ENCODE assay signal across 10 cellular contexts in the genomic region with DNA sequence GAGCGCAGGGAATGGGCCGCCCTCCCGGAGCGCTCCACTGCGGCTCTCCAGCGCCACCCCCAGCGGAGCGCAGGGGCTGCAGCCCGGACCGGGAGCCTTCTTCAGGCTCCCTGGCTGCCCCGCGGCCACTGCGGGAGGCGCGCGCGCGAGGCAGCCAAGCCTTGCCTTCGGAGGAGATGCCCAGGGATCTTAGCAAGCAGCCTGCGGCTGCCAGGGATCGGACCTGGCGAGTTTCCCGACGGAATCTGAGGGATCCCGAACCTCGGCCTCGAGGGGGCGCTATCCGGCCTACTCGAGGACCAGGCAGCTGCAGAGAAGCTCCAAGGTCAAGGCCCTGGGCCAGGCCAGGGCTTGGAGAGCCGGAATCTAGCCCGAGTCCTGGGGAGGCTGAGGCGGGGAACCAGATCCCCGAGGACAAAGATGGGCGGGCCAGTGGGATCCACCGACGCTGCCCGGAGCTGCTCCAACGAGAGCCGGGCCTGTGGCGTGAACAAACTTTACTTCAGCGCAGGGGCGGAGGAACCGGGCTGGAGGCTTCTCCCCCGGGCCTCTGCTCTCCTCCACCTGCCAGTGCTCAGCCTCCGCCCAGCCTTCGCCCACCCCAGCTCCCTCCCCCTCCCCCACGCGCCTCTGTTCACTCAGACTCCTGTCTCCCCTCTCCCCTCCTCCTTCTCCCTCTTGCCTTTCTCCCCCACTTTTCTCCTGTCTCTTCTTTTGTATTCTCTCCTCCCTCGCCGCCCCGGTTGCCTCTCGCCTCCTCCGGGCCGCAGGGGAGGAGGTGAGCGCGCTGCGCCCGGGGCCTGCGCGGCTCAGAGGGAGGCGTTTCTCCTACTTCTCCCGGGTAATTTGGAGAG. TPM values are rescaled to one million over a fixed set of nuclear protein-coding genes. Genes with fewer than 3 reads are reported as not detected.
A peak's percentile ranks its signal among the peaks of the same experiment; 100 is the strongest.
DNase-seq lines count a peak whose midpoint lies in the region; ATAC-seq and TF ChIP-seq lines count a peak whose summit lies in the region.
"Had no signal": no experiment of that assay in that cellular context is flagged by ENCODE, and none has a peak within 500 bp of the region (broad histone marks: within the 10 kb centered on the region; RNA-seq: fewer than 3 reads in every experiment).

IRX6 (plus strand) TSS at position 567 of the 854 bp plus-strand sequence. CDS start 889 bp downstream, outside the sequence.

- H3K4me1 ChIP-seq in iPS-18a (ENCODE audit: control insufficient read depth, low read depth, low read length) (peaks cover 5% of the 10 kb centered on the region), tibial artery (peaks cover 0 to 22% (median 20%) of the 10 kb centered on the region in 4 donors)

- peak within 1 kb of the TSS; percentile 77 for H3K4me3 Mint-ChIP-seq in WTC11
- H3K4me3 Mint-ChIP-seq: dendritic cell treated with granulocyte-macrophage colony-stimulating factor and Interleukin-4, amounts not matched to agents 40 ng/mL and 50 ng/mL, for 4 days; T-helper 1 cell treated with Interleukin-12 subunit alpha and Interleukin-12 subunit beta and Interleukin-4 antibody, amounts not matched to agents 30 μg/mL and 1 μg/mL, for 36 hours had no signal

- H3K36me3 ChIP-seq in iPS-18a (ENCODE audit: control insufficient read depth, low read depth, low read length) (no peaks in the 10 kb centered on the region), tibial artery (no peaks in the 10 kb centered on the region)

- H3K27me3 Mint-ChIP-seq in WTC11 (ENCODE audit: low read depth) = peaks cover 88% of the 10 kb centered on the region

- H3K27ac ChIP-seq in iPS-18a (ENCODE audit: low read length) = no peak within 1 kb of the TSS
- H3K27ac ChIP-seq in tibial artery = no peak within 1 kb of the TSS

- TF ChIP-seq CTCF in WTC11 (IDR thresholded peaks at IDR 0.05) = peak; percentile 56
- no peak for TF ChIP-seq CTCF in tibial artery (IDR thresholded peaks at IDR 0.05)

- intact Hi-C loops in tibial artery (cut with DNase I; ENCODE audit: low total_unique reads) = no loop called here

- H3K27me3 ChIP-seq in iPS-18a (ENCODE audit: control insufficient read depth, insufficient read depth, low read length) (peaks cover 76% of the 10 kb centered on the region), tibial artery (peaks cover 0 to 71% of the 10 kb centered on the region in 2 donors)

- in situ Hi-C loops in G401 (cut with HindIII; ENCODE audit: low sequenced_read_pairs) = no loop called here

- peaks cover 23% of the 10 kb centered on the region for H3K4me1 Mint-ChIP-seq in WTC11

- no peak within 1 kb of the TSS for H3K27ac Mint-ChIP-seq in WTC11
- H3K27ac Mint-ChIP-seq: dendritic cell treated with granulocyte-macrophage colony-stimulating factor and Interleukin-4, amounts not matched to agents 40 ng/mL and 50 ng/mL, for 4 days; T-helper 1 cell treated with Interleukin-12 subunit alpha and Interleukin-12 subunit beta and Interleukin-4 antibody, amounts not matched to agents 30 μg/mL and 1 μg/mL, for 36 hours had no signal

- H3K9me3 Mint-ChIP-seq in WTC11 = no peaks in the 10 kb centered on the region
- H3K9me3 Mint-ChIP-seq: dendritic cell treated with granulocyte-macrophage colony-stimulating factor and Interleukin-4, amounts not matched to agents 40 ng/mL and 50 ng/mL, for 4 days; T-helper 1 cell treated with Interleukin-12 subunit alpha and Interleukin-12 subunit beta and Interleukin-4 antibody, amounts not matched to agents 30 μg/mL and 1 μg/mL, for 36 hours had no signal

- CTCF ChIA-PET in WTC11 (lab: Charles Lee) = interaction anchor here (0.5 to 3.9 kb wide), 29 partner anchors 8 to 394 kb away, joined by 3 to 18 read pairs (median 4); partner anchors contain the start of gene IRX5

- no peaks in the 10 kb centered on the region for H3K36me3 Mint-ChIP-seq in WTC11

- POLR2A ChIA-PET in WTC11 (lab: Charles Lee) = no interaction called here

- no peaks in the 10 kb centered on the region for H3K9me3 ChIP-seq in iPS-18a (ENCODE audit: control insufficient read depth, low read depth, low read length)
- no peaks in the 10 kb centered on the region for H3K9me3 ChIP-seq in tibial artery

- peak within 1 kb of the TSS; percentile 74 for H3K4me3 ChIP-seq in iPS-18a (ENCODE audit: low read length)
- peak within 1 kb of the TSS in 1 of 2 donors; percentile 32 for H3K4me3 ChIP-seq in tibial artery

- H3K9ac ChIP-seq in iPS-18a (ENCODE audit: low read length) = no peak within 1 kb of the TSS

- DNase-seq in NCI-H1694 treated with DMSO at 0.1 percent for 48 hours (lab: John Stamatoyannopoulos, UW) = peak; percentile 26
- no peak for DNase-seq in NCI-H1694 (lab: John Stamatoyannopoulos, UW)
- peak; percentile 87 for DNase-seq in WTC11 (ENCODE audit: low spot score)
- DNase-seq in tibial artery = peak; percentile 31 to 60
- DNase-seq in G401 (ENCODE audit: low spot score) = no peak
- DNase-seq in stimulated activated CD8-positive, alpha-beta memory T cell treated with anti-CD3 and anti-CD28 coated beads, Interleukin-4, amount 100 ng/mL, for 48 hours = no peak

- peak; percentile 78 for ATAC-seq in WTC11
- no peak for ATAC-seq in GM19395 (IDR thresholded peaks at IDR 0.05; ENCODE audit: unreplicated experiment)

TF ChIP-seq in WTC11, 78 proteins besides CTCF, POLR2A, EP300 and RAD21:
- TF ChIP-seq GTF2I (CRISPR knock-in tag; conservative IDR thresholded peaks at IDR 0.05) = 0 out of 2 replicates have a peak, but pooled peaks have one; percentile 33
- peak; percentile 36; the same call in 1 of the 2 replicates for TF ChIP-seq ZNF423 (CRISPR knock-in tag; IDR thresholded peaks at IDR 0.05)
- TF ChIP-seq, protein P1, sequence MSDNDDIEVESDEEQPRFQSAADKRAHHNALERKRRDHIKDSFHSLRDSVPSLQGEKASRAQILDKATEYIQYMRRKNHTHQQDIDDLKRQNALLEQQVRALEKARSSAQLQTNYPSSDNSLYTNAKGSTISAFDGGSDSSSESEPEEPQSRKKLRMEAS (CRISPR knock-in tag; IDR thresholded peaks at IDR 0.05) = peak; percentile 30; the same call in 1 of the 2 replicates
- no peak for TF ChIP-seq JUN (CRISPR knock-in tag; IDR thresholded peaks at IDR 0.05)

RNA-seq across cellular contexts. Expression of gene IRX6, which starts in this region (rescaled TPM):
- total RNA-seq in WTC11 (2021) = 0.14 to 0.23 TPM (median 0.22 TPM) in 3 replicates
- total RNA-seq in G401 (2014; rRNA removed; shearing (Covaris generic)) = not detected in 2 replicates

Comparison
In these comparisons a context has a peak if more than half of its experiments do, and no peak if none do; other contexts are left out.
1. DNase-seq: peak in NCI-H1694 treated with DMSO at 0.1 percent for 48 hours (single experiment) and tibial artery (2 of 2); none in NCI-H1694 (single experiment), G401 (single experiment) and stimulated activated CD8-positive, alpha-beta memory T cell treated with anti-CD3 and anti-CD28 coated beads, Interleukin-4, amount 100 ng/mL, for 48 hours (single experiment).
2. Peak in DNase-seq and ATAC-seq in WTC11; RNA of the gene not detected or under 1 TPM.